1 cellular context compared by ENCODE assay signal in the genomic region with DNA sequence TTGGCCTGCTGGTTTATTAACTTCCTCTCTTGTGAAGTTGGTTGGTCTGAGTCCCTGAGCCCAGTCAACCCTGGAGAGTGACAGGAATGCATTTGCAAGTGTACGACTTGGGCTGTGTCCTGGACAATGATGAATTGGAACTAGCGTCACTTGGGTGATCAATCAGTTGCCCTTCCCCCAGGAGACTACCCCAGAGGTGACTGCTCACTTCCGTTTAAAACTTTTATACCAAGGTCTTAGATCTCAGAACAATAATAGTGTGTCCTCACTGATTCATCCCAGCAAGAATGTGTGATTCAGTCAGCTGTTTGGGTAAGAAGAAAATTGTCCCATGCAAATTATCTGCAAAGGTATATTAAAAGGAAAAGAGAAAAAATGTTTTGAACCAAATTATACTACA.
TF ChIP-seq lines count a peak whose summit lies in the region.

No MANE protein-coding gene starts in this region.

TF ChIP-seq in HCT116, 20 proteins besides CTCF, POLR2A, EP300 and RAD21 (continued from another document):
- TF ChIP-seq, protein P1, sequence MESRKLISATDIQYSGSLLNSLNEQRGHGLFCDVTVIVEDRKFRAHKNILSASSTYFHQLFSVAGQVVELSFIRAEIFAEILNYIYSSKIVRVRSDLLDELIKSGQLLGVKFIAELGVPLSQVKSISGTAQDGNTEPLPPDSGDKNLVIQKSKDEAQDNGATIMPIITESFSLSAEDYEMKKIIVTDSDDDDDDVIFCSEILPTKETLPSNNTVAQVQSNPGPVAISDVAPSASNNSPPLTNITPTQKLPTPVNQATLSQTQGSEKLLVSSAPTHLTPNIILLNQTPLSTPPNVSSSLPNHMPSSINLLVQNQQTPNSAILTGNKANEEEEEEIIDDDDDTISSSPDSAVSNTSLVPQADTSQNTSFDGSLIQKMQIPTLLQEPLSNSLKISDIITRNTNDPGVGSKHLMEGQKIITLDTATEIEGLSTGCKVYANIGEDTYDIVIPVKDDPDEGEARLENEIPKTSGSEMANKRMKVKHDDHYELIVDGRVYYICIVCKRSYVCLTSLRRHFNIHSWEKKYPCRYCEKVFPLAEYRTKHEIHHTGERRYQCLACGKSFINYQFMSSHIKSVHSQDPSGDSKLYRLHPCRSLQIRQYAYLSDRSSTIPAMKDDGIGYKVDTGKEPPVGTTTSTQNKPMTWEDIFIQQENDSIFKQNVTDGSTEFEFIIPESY (IDR thresholded peaks at IDR 0.05; ENCODE audit: extremely low read depth, insufficient replicate concordance, low read length) = no peak
- no peak for TF ChIP-seq SRF (IDR thresholded peaks at IDR 0.05; ENCODE audit: low read depth)
- no peak for TF ChIP-seq ZFX (IDR thresholded peaks at IDR 0.05)
- 0 out of 2 replicates have a peak, but pooled peaks have one; percentile 8 for TF ChIP-seq EGR1 (IDR thresholded peaks at IDR 0.05; ENCODE audit: low read depth)
- TF ChIP-seq, protein P2, sequence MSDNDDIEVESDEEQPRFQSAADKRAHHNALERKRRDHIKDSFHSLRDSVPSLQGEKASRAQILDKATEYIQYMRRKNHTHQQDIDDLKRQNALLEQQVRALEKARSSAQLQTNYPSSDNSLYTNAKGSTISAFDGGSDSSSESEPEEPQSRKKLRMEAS (IDR thresholded peaks at IDR 0.05) = peak; percentile 70
- TF ChIP-seq JUND (IDR thresholded peaks at IDR 0.05) = peak; percentile 92
- no peak for TF ChIP-seq YY1 (IDR thresholded peaks at IDR 0.05; ENCODE audit: extremely low read depth, insufficient replicate concordance, low read depth, low read length)
- TF ChIP-seq, protein P3, sequence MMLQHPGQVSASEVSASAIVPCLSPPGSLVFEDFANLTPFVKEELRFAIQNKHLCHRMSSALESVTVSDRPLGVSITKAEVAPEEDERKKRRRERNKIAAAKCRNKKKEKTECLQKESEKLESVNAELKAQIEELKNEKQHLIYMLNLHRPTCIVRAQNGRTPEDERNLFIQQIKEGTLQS (IDR thresholded peaks at IDR 0.05) = no peak; the same call in 1 of the 2 replicates
- TF ChIP-seq FOSL1 (IDR thresholded peaks at IDR 0.05; ENCODE audit: low read depth) = peak; percentile 87
- peak; percentile 75 for TF ChIP-seq SIN3A (IDR thresholded peaks at IDR 0.05; ENCODE audit: low read depth)
- TF ChIP-seq EZH2phosphoT487 (IDR thresholded peaks at IDR 0.05; ENCODE audit: borderline replicate concordance) = no peak
TF ChIP-seq in HCT116: peak in this region for 10.
